In genomic region chr16:6611535-6611934, GRCh38 we compare ENCODE assay signal across 28 cellular contexts.
A peak's percentile ranks its signal among the peaks of the same experiment; 100 is the strongest.
DNase-seq lines count a peak whose midpoint lies in the region; ATAC-seq and TF ChIP-seq lines count a peak whose summit lies in the region.
"Had no signal": no experiment of that assay in that cellular context is flagged by ENCODE, and none has a peak within 500 bp of the region (broad histone marks: within the 10 kb centered on the region; RNA-seq: fewer than 3 reads in every experiment).

No MANE protein-coding gene starts in this region.

- no peak overlapping the region for H2AFZ ChIP-seq in OCI-LY1 (ENCODE audit: low read length)
- H2AFZ ChIP-seq: hepatocyte had no signal

- H3K36me3 ChIP-seq in H7 (replicated peaks; ENCODE audit: control insufficient read depth, insufficient read depth, low read length) (no peaks in the 10 kb centered on the region), OCI-LY1 (ENCODE audit: insufficient read depth, low read length) (no peaks in the 10 kb centered on the region)
- H3K36me3 ChIP-seq: gastroesophageal sphincter, pancreas, suprapubic skin, upper lobe of right lung had no signal

- H3K27ac ChIP-seq in C4-2B (no peak overlapping the region), OCI-LY1 (ENCODE audit: low read depth, low read length, poor library complexity, severe bottlenecking) (no peak overlapping the region)
- H3K27ac ChIP-seq: dorsolateral prefrontal cortex, gastroesophageal sphincter, hepatocyte, pancreas, suprapubic skin, upper lobe of right lung had no signal

- H3K9ac ChIP-seq in OCI-LY1 (ENCODE audit: low read length) = no peak overlapping the region

- TF ChIP-seq CTCF in C4-2B (conservative IDR thresholded peaks at IDR 0.05) (peak; percentile 44), OCI-LY1 (IDR thresholded peaks at IDR 0.05; ENCODE audit: low read length) (peak; percentile 23; the same call in 1 of the 2 replicates)

- H3K4me2 ChIP-seq in OCI-LY1 (ENCODE audit: low read length) = no peak overlapping the region
- H3K4me2 ChIP-seq: hepatocyte had no signal

- no peaks in the 10 kb centered on the region for H3F3A ChIP-seq in OCI-LY1 (ENCODE audit: insufficient read depth, low read length)

- ATAC-seq in HG03378 (IDR thresholded peaks at IDR 0.05; ENCODE audit: unreplicated experiment) (no peak), GM21447 (IDR thresholded peaks at IDR 0.05; ENCODE audit: unreplicated experiment) (no peak)
- ATAC-seq: gastroesophageal sphincter, HCT116, pancreas, upper lobe of right lung had no signal

- H3K4me3 ChIP-seq in H7 (ENCODE audit: insufficient read depth, low read depth, low read length) = no peak overlapping the region
- no peak overlapping the region for H3K4me3 ChIP-seq in OCI-LY1 (ENCODE audit: low read depth, low read length, poor library complexity, severe bottlenecking)
- H3K4me3 ChIP-seq: dorsolateral prefrontal cortex, gastroesophageal sphincter, hepatocyte, pancreas, suprapubic skin, upper lobe of right lung had no signal

- no peaks in the 10 kb centered on the region for H3K9me3 ChIP-seq in OCI-LY1 (ENCODE audit: low read length)
- H3K9me3 ChIP-seq: Caco-2, gastroesophageal sphincter, pancreas, suprapubic skin, upper lobe of right lung had no signal

- DNase-seq in H7 (peak; percentile 23), islet precursor cell (peak; percentile 68), NCI-H1436 treated with DMSO at 0.1 percent for 48 hours (lab: John Stamatoyannopoulos, UW) (no peak)
- DNase-seq in stimulated activated CD4-positive, alpha-beta T cell treated with anti-CD3 and anti-CD28 coated beads, Interleukin-15, amount 100 ng/mL, for 24 hours = no peak
- DNase-seq: activated CD4-positive, alpha-beta T cell treated with anti-CD3 and anti-CD28 coated beads for 48 hours; amniotic stem cell; cerebellar nuclear complex; dorsolateral prefrontal cortex; IMR-90; NCI-H1092 treated with DMSO at 0.1 percent for 48 hours; NCI-H187 treated with DMSO at 0.1 percent for 48 hours; NCI-H524 treated with DMSO at 0.1 percent for 48 hours; nephron progenitor cell; pancreas; retina; SIG-M5; small intestine; stimulated activated naive CD4-positive, alpha-beta T cell treated with Interleukin-2 at 50 U/mL for 16 hours; upper lobe of right lung had no signal

- no peaks in the 10 kb centered on the region for H3K4me1 ChIP-seq in OCI-LY1 (ENCODE audit: insufficient read depth, low read length, severe bottlenecking)
- H3K4me1 ChIP-seq: Caco-2, gastroesophageal sphincter, pancreas, suprapubic skin, upper lobe of right lung had no signal

- no peaks in the 10 kb centered on the region for H3K9me2 ChIP-seq in OCI-LY1 (ENCODE audit: low read depth, low read length)

- no peaks in the 10 kb centered on the region for H4K20me1 ChIP-seq in OCI-LY1 (ENCODE audit: insufficient read depth, low read length)

- H3K27me3 ChIP-seq in H7 (ENCODE audit: control insufficient read depth, insufficient read depth, low read length) (no peaks in the 10 kb centered on the region), OCI-LY1 (ENCODE audit: insufficient read depth, low read length) (no peaks in the 10 kb centered on the region)
- H3K27me3 ChIP-seq: dorsolateral prefrontal cortex, hepatocyte, pancreas, suprapubic skin, upper lobe of right lung had no signal

- no peaks in the 10 kb centered on the region for H3K79me2 ChIP-seq in OCI-LY1 (ENCODE audit: insufficient read depth, low read length)
- H3K79me2 ChIP-seq: hepatocyte had no signal

Comparison
In these comparisons a context has a peak if more than half of its experiments do, and no peak if none do; other contexts are left out.
1. DNase-seq: peak in H7 (single experiment) and islet precursor cell (single experiment); none in NCI-H1436 treated with DMSO at 0.1 percent for 48 hours (single experiment) and stimulated activated CD4-positive, alpha-beta T cell treated with anti-CD3 and anti-CD28 coated beads, Interleukin-15, amount 100 ng/mL, for 24 hours (single experiment).